In genomic region chr6:143180860-143181259, GRCh38 we compare ENCODE assay signal across 21 cellular contexts.
DNase-seq lines count a peak whose midpoint lies in the region; TF ChIP-seq lines count a peak whose summit lies in the region.
"Had no signal": no experiment of that assay in that cellular context is flagged by ENCODE, and none has a peak within 500 bp of the region (broad histone marks: within the 10 kb centered on the region; RNA-seq: fewer than 3 reads in every experiment).

No MANE protein-coding gene starts in this region.

- TF ChIP-seq CTCF in chondrocyte (IDR thresholded peaks at IDR 0.05) = no peak

- peaks cover 4% of the 10 kb centered on the region; the same call in 1 of the 2 replicates for H3K36me3 ChIP-seq in ACC112 (ENCODE audit: insufficient read depth, low read length)

- no peaks in the 10 kb centered on the region for H3K36me3 Mint-ChIP-seq in chondrocyte (ENCODE audit: low read depth)
- peaks cover 18% of the 10 kb centered on the region for H3K36me3 Mint-ChIP-seq in activated T-cell treated with anti-CD3 and anti-CD28 coated beads, Interleukin-2, amount 50 U/mL, for 24 hours (ENCODE audit: low read depth)

- H3K4me1 Mint-ChIP-seq in chondrocyte (ENCODE audit: low read depth) = peaks cover 62% of the 10 kb centered on the region
- H3K4me1 Mint-ChIP-seq in activated T-cell treated with anti-CD3 and anti-CD28 coated beads, Interleukin-2, amount 50 U/mL, for 24 hours (ENCODE audit: low read depth) = no peaks in the 10 kb centered on the region
- H3K4me1 Mint-ChIP-seq: CD14-positive monocyte; CD8-positive, alpha-beta memory T cell had no signal

- no peaks in the 10 kb centered on the region for H3K27me3 ChIP-seq in ACC112 (ENCODE audit: insufficient read depth, low read length)

- peaks cover under 1% of the 10 kb centered on the region for H3K9me3 Mint-ChIP-seq in chondrocyte (ENCODE audit: low read depth)
- peaks cover 6% of the 10 kb centered on the region for H3K9me3 Mint-ChIP-seq in activated T-cell treated with anti-CD3 and anti-CD28 coated beads, Interleukin-2, amount 50 U/mL, for 24 hours

- peak overlapping the region; percentile 56 for H2AFZ ChIP-seq in ACC112 (ENCODE audit: low read length, unreplicated experiment)
- H2AFZ ChIP-seq: GM23338 had no signal

- H3K27me3 Mint-ChIP-seq in chondrocyte (ENCODE audit: low read depth) = no peaks in the 10 kb centered on the region
- no peaks in the 10 kb centered on the region for H3K27me3 Mint-ChIP-seq in activated T-cell treated with anti-CD3 and anti-CD28 coated beads, Interleukin-2, amount 50 U/mL, for 24 hours

- peak overlapping the region; percentile 57 for H3K4me3 ChIP-seq in ACC112 (ENCODE audit: low read depth, low read length)
- H3K4me3 ChIP-seq: GM23338, K562 had no signal

- peak; percentile 37 for DNase-seq in EH (ENCODE audit: low read depth)
- DNase-seq in chondrocyte (ENCODE audit: low spot score) = no peak
- peak; percentile 39 for DNase-seq in iris pigment epithelial cell (ENCODE audit: low read depth)
- no peak for DNase-seq in stimulated activated CD4-positive, alpha-beta T cell treated with anti-CD3 and anti-CD28 coated beads, Interleukin-4, amount 100 ng/mL, for 1 hour
- DNase-seq in activated T-cell treated with anti-CD3 and anti-CD28 coated beads, Interleukin-2, amount 50 U/mL, for 24 hours = no peak
- DNase-seq in globus pallidus (ENCODE audit: low spot score) = no peak
- DNase-seq in KG1 (lab: John Stamatoyannopoulos, UW) = no peak
- DNase-seq: CD8-positive, alpha-beta memory T cell; DMS79 treated with DMSO at 0.1 percent for 48 hours; H9; MV-4-11; NCI-H1105; NCI-H146; NCI-H2029; NCI-H2227 treated with DMSO at 0.1 percent for 48 hours; NCI-H510A; SHP77 treated with DMSO at 0.1 percent for 48 hours had no signal

- peak overlapping the region; percentile 29 for H3K4me3 Mint-ChIP-seq in chondrocyte (ENCODE audit: unreplicated experiment)
- H3K4me3 Mint-ChIP-seq in activated T-cell treated with anti-CD3 and anti-CD28 coated beads, Interleukin-2, amount 50 U/mL, for 24 hours = no peak overlapping the region
- H3K4me3 Mint-ChIP-seq: CD14-positive monocyte; CD8-positive, alpha-beta memory T cell; GM23338; H9 had no signal

- no peaks in the 10 kb centered on the region for H3K79me2 ChIP-seq in ACC112 (ENCODE audit: control insufficient read depth, insufficient read depth, low read length, unreplicated experiment)

- peak overlapping the region; percentile 27; the same call in 1 of the 2 replicates for H3K27ac ChIP-seq in ACC112 (ENCODE audit: low read depth, low read length)

- H3K4me1 ChIP-seq in ACC112 (ENCODE audit: control insufficient read depth, insufficient read depth, low read length, unreplicated experiment) = peaks cover 11% of the 10 kb centered on the region

- H3K27ac Mint-ChIP-seq in chondrocyte (ENCODE audit: unreplicated experiment) = peak overlapping the region; percentile 82
- H3K27ac Mint-ChIP-seq in activated T-cell treated with anti-CD3 and anti-CD28 coated beads, Interleukin-2, amount 50 U/mL, for 24 hours = no peak overlapping the region
- H3K27ac Mint-ChIP-seq: CD8-positive, alpha-beta memory T cell; GM23338; H9 had no signal

Comparison
In these comparisons a context has a peak if more than half of its experiments do, and no peak if none do; other contexts are left out.
1. DNase-seq: peak in EH (single experiment) and iris pigment epithelial cell (single experiment); none in chondrocyte (single experiment), stimulated activated CD4-positive, alpha-beta T cell treated with anti-CD3 and anti-CD28 coated beads, Interleukin-4, amount 100 ng/mL, for 1 hour (single experiment), activated T-cell treated with anti-CD3 and anti-CD28 coated beads, Interleukin-2, amount 50 U/mL, for 24 hours (single experiment), globus pallidus (single experiment) and KG1 (single experiment).